Comparison of ENCODE assay signal across 8 cellular contexts in the genomic region with DNA sequence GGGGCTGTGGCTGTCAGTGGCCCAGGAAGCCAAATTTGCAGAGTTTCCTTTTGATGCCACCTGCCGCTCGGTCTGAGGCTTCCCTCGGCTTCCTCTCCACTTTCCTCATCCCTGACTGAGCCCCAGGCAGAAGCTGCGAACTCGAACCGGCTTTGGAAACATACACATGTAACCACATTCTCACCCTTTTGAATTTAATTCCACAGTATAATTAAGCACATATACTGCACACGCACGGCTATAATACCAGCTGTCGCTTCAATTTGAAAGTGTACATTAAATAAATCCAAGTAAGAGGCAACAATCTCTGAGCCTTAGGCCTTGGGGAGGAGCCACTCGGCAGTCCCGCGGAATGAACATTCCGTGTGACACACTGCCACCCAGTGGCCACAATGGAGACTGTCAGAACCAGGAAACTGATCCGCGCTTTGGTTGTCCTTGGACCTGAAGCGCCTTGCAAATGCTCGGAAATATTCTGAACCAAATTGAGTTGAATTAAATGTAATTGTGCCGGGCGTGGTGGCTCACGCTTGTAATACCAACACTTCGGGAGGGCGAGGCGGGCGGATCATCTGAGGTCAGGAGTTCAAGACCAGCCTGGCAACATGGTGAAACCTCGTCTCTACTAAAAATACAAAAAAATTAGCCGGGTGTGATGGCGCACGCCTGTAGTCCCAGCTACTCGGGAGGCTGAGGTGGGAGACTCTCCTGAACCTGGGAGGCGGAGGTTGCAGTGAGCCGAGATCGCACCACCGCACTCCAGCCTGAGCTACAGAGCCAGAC.
DNase-seq lines count a peak whose midpoint lies in the region; ATAC-seq, FAIRE-seq and TF ChIP-seq lines count a peak whose summit lies in the region.

No MANE protein-coding gene starts in this region.

- peak; percentile 91 to 93 for TF ChIP-seq RAD21 in H1 (IDR thresholded peaks at IDR 0.05 in 1 of 2, conservative IDR thresholded peaks at IDR 0.05 in 1 of 2; ENCODE audit: low read depth in 2 of 2, low read length in 2 of 2)

- H3K9ac ChIP-seq in H1 (replicated peaks in 1 of 4; ENCODE audit: extremely low read depth in 1 of 4, low read depth in 3 of 4, low read length in 3 of 4) = no peak overlapping the region

- CTCF ChIA-PET in CD8-positive, alpha-beta memory T cell (lab: Charles Lee) = interaction anchor here (0.9 to 3.4 kb wide), 11 partner anchors 9 to 1820 kb away, joined by 3 to 14 read pairs (median 5); no protein-coding TSS in a partner anchor
- CTCF ChIA-PET in H1 (lab: Charles Lee; ENCODE audit: partially characterized antibody) = interaction anchor here (0.8 to 5.0 kb wide), 20 partner anchors 8 to 1248 kb away, joined by 3 to 34 read pairs (median 6); no protein-coding TSS in a partner anchor

- no peak overlapping the region for H2BK20ac ChIP-seq in H1 (ENCODE audit: low read length)

- 0 out of 2 replicates have a peak overlapping the region, but pooled peaks have one; percentile 41 for H2BK12ac ChIP-seq in H1 (ENCODE audit: low read depth, low read length)

- H3K4me1 Mint-ChIP-seq in CD8-positive, alpha-beta memory T cell = peaks cover 24 to 29% (median 29%) of the 10 kb centered on the region in 3 donors

- POLR2A ChIA-PET in CD8-positive, alpha-beta memory T cell (lab: Charles Lee) = no interaction called here
- POLR2A ChIA-PET in H1 (lab: Charles Lee; ENCODE audit: partially characterized antibody) = no interaction called here

- peak; percentile 70 for FAIRE-seq in H1 (lab: Jason Lieb, UNC)

- DNase-seq in CD8-positive, alpha-beta memory T cell = peak; percentile 68 to 88 (median 70)
- peak; percentile 96 for DNase-seq in NCI-H748 treated with DMSO at 0.1 percent for 48 hours (lab: John Stamatoyannopoulos, UW)
- DNase-seq in activated CD8-positive, alpha-beta memory T cell treated with anti-CD3 and anti-CD28 coated beads for 24 hours = peak; percentile 91
- DNase-seq in H1 (ENCODE audit: low read depth in 1 of 2, low spot score in 2 of 2) = peak; percentile 64 to 91
- peak; percentile 55 for DNase-seq in stimulated activated CD8-positive, alpha-beta memory T cell treated with anti-CD3 and anti-CD28 coated beads, Interleukin-15, amount 100 ng/mL, for 24 hours (ENCODE audit: low read depth)

- H4K5ac ChIP-seq in H1 (ENCODE audit: insufficient read length, low read depth, low read length) = peak overlapping the region; percentile 35

- TF ChIP-seq CTCF in H1 (IDR thresholded peaks at IDR 0.05; ENCODE audit: control extremely low read depth in 1 of 3, insufficient read depth in 1 of 3, low read depth in 1 of 3, low read length in 3 of 3) = peak; percentile 85 to 88 (median 86)

- H3K9me3 Mint-ChIP-seq in CD8-positive, alpha-beta memory T cell = no peaks in the 10 kb centered on the region

- H3K4me1 ChIP-seq in CD8-positive, alpha-beta memory T cell (ENCODE audit: insufficient read depth, low read length) = peaks cover 7% of the 10 kb centered on the region
- peaks cover 0 to 10% (median 7%) of the 10 kb centered on the region in 4 experiments; a peak in 5 of 7 replicates for H3K4me1 ChIP-seq in H1 (replicated peaks in 1 of 4; ENCODE audit: control insufficient read depth in 3 of 4, insufficient read depth in 4 of 4, low read length in 3 of 4)
- H3K4me1 ChIP-seq in mesodermal cell (ENCODE audit: control insufficient read depth, insufficient read depth, low read length, poor library complexity, severe bottlenecking) = peaks cover 15% of the 10 kb centered on the region

- peak overlapping the region; percentile 57 for H3K4me3 ChIP-seq in CD8-positive, alpha-beta memory T cell (ENCODE audit: low read length)
- peak overlapping the region; percentile 24 to 59 (median 34); a peak in 7 of 8 replicates for H3K4me3 ChIP-seq in H1 (ENCODE audit: extremely low read depth in 1 of 4, insufficient read depth in 2 of 4, low read depth in 3 of 4, low read length in 4 of 4)
- peak overlapping the region; percentile 15 for H3K4me3 ChIP-seq in mesodermal cell (ENCODE audit: extremely low read depth, insufficient read depth, low read length, poor library complexity, severe bottlenecking)

- no peaks in the 10 kb centered on the region for H3K27me3 Mint-ChIP-seq in CD8-positive, alpha-beta memory T cell

- no peak for TF ChIP-seq EP300 in H1 (IDR thresholded peaks at IDR 0.05; ENCODE audit: borderline replicate concordance in 1 of 2, low read depth in 2 of 2, low read length in 2 of 2)

- no peak overlapping the region for H2BK15ac ChIP-seq in H1 (ENCODE audit: low read length)

- H3K36me3 Mint-ChIP-seq in CD8-positive, alpha-beta memory T cell = peaks cover 0 to 1% (median 0%) of the 10 kb centered on the region in 3 donors

- peak overlapping the region; percentile 9 to 71; a peak in 3 of 4 replicates for H3K4me2 ChIP-seq in H1 (ENCODE audit: insufficient read depth in 1 of 2, low read depth in 2 of 2, low read length in 2 of 2)

- H3K14ac ChIP-seq in H1 (ENCODE audit: insufficient read length) = no peak overlapping the region

- 26% methylated on average over 31 of the region's 33 CpGs; no CpG with 5 or more reads in 1 of the 2 experiments for WGBS in H1 (ENCODE audit: extremely low coverage in 1 of 2, insufficient coverage in 1 of 2, insufficient read length in 1 of 2, insufficient replicate concordance in 2 of 2, low coverage in 1 of 2, low lambda C conversion rate in 2 of 2, missing lambda C conversion rate in 1 of 2), 2 experiments
- 25 to 31% methylated on average over 29 to 30 of the region's 33 CpGs for WGBS in mesodermal cell (ENCODE audit: insufficient coverage in 2 of 2), 2 experiments

- no peaks in the 10 kb centered on the region for H3K23me2 ChIP-seq in H1 (ENCODE audit: low read depth, low read length)

- no peak overlapping the region for H2BK5ac ChIP-seq in H1 (ENCODE audit: low read depth, low read length)

- H3K9me3 ChIP-seq in CD8-positive, alpha-beta memory T cell (ENCODE audit: low read length) = no peaks in the 10 kb centered on the region
- H3K9me3 ChIP-seq in H1 (ENCODE audit: insufficient read depth in 2 of 2, low read depth in 1 of 2, low read length in 1 of 2) = no peaks in the 10 kb centered on the region
- no peaks in the 10 kb centered on the region for H3K9me3 ChIP-seq in mesodermal cell (ENCODE audit: control insufficient read depth, low read length)

- H3K27ac ChIP-seq in CD8-positive, alpha-beta memory T cell (ENCODE audit: low read depth, low read length) = no peak overlapping the region
- H3K27ac ChIP-seq in H1 (ENCODE audit: low read depth, low read length) (no peak overlapping the region), mesodermal cell (ENCODE audit: low read depth, low read length, severe bottlenecking) (no peak overlapping the region)

- H3K23ac ChIP-seq in H1 (ENCODE audit: insufficient read length) = no peak overlapping the region

- H2BK120ac ChIP-seq in H1 (replicated peaks; ENCODE audit: low read depth, low read length) = no peak overlapping the region

- H4K20me1 ChIP-seq in H1 (replicated peaks in 1 of 2; ENCODE audit: control insufficient read depth in 1 of 2, insufficient read depth in 2 of 2, low read length in 2 of 2) = no peaks in the 10 kb centered on the region

- no peak for TF ChIP-seq POLR2A in H1 (IDR thresholded peaks at IDR 0.05; ENCODE audit: control extremely low read depth in 1 of 2, low read depth in 2 of 2, low read length in 2 of 2)

- no peaks in the 10 kb centered on the region for H3K27me3 ChIP-seq in CD8-positive, alpha-beta memory T cell (ENCODE audit: insufficient read depth, low read length, poor library complexity, severe bottlenecking)
- H3K27me3 ChIP-seq in H1 (replicated peaks in 1 of 4; ENCODE audit: control insufficient read depth in 3 of 4, extremely low read depth in 1 of 4, insufficient read depth in 3 of 4, low read length in 3 of 4) = no peaks in the 10 kb centered on the region

- H3K79me2 ChIP-seq in H1 (ENCODE audit: control insufficient read depth in 1 of 2, insufficient read depth in 2 of 2, low read length in 2 of 2) = no peaks in the 10 kb centered on the region

- peak overlapping the region; percentile 54 to 91 (median 87) for H3K4me3 Mint-ChIP-seq in CD8-positive, alpha-beta memory T cell

- no peak overlapping the region for H4K91ac ChIP-seq in H1 (replicated peaks; ENCODE audit: insufficient read length, low read length)

- H3K79me1 ChIP-seq in H1 (ENCODE audit: low read depth, low read length) = no peaks in the 10 kb centered on the region

- no peak overlapping the region for H4K8ac ChIP-seq in H1 (ENCODE audit: extremely low read depth, insufficient read depth, low read length)

- H3K27ac Mint-ChIP-seq in CD8-positive, alpha-beta memory T cell = peak overlapping the region; percentile 6 to 96 (median 86)

- no peaks in the 10 kb centered on the region for H3K36me3 ChIP-seq in CD8-positive, alpha-beta memory T cell (ENCODE audit: insufficient read depth, low read length)
- H3K36me3 ChIP-seq in H1 (ENCODE audit: control insufficient read depth in 2 of 4, insufficient read depth in 4 of 4, low read length in 3 of 4) = no peaks in the 10 kb centered on the region
- no peaks in the 10 kb centered on the region for H3K36me3 ChIP-seq in mesodermal cell (ENCODE audit: control insufficient read depth, insufficient read depth, low read length)

- H3K4ac ChIP-seq in H1 (replicated peaks; ENCODE audit: insufficient read length, low read depth, low read length) = no peak overlapping the region

- peak overlapping the region; percentile 84; the same call in 1 of the 2 replicates for H2AFZ ChIP-seq in H1 (ENCODE audit: low read length)

- ATAC-seq in GM19463 (IDR thresholded peaks at IDR 0.05; ENCODE audit: unreplicated experiment) = peak; percentile 71
- peak; percentile 73 for ATAC-seq in HG03575 (IDR thresholded peaks at IDR 0.05; ENCODE audit: extremely low read depth, insufficient number of reproducible peaks, low FRiP score, unreplicated experiment)

- H2AK5ac ChIP-seq in H1 (ENCODE audit: low read depth, low read length) = no peak overlapping the region

- no peak overlapping the region for H3K56ac ChIP-seq in H1 (replicated peaks; ENCODE audit: insufficient read length, low read depth, low read length)

- H3K18ac ChIP-seq in H1 (ENCODE audit: extremely low read depth, low read length) = no peak overlapping the region; the same call in 1 of the 2 replicates

TF ChIP-seq in H1, 55 proteins besides CTCF, POLR2A, EP300 and RAD21 (continues in another document):
- TF ChIP-seq KDM4A (IDR thresholded peaks at IDR 0.05; ENCODE audit: low read depth, low read length, severe bottlenecking) (no peak), NANOG (IDR thresholded peaks at IDR 0.05; ENCODE audit: insufficient read depth, low read depth, low read length, poor library complexity, severe bottlenecking) (no peak), TEAD4 (IDR thresholded peaks at IDR 0.05; ENCODE audit: low read depth, low read length) (peak; percentile 92), JUN (IDR thresholded peaks at IDR 0.05; ENCODE audit: low read depth, low read length) (no peak), KDM5A (IDR thresholded peaks at IDR 0.05; ENCODE audit: low read length) (no peak), SUZ12 (IDR thresholded peaks at IDR 0.05; ENCODE audit: low read length) (no peak), ASH2L (IDR thresholded peaks at IDR 0.05; ENCODE audit: low read length) (peak; percentile 82)
- TF ChIP-seq, protein P1, sequence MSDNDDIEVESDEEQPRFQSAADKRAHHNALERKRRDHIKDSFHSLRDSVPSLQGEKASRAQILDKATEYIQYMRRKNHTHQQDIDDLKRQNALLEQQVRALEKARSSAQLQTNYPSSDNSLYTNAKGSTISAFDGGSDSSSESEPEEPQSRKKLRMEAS (IDR thresholded peaks at IDR 0.05) = peak; percentile 65; the same call in 1 of the 2 replicates
